ENCODE assay signal across 23 cellular contexts in the genomic region with DNA sequence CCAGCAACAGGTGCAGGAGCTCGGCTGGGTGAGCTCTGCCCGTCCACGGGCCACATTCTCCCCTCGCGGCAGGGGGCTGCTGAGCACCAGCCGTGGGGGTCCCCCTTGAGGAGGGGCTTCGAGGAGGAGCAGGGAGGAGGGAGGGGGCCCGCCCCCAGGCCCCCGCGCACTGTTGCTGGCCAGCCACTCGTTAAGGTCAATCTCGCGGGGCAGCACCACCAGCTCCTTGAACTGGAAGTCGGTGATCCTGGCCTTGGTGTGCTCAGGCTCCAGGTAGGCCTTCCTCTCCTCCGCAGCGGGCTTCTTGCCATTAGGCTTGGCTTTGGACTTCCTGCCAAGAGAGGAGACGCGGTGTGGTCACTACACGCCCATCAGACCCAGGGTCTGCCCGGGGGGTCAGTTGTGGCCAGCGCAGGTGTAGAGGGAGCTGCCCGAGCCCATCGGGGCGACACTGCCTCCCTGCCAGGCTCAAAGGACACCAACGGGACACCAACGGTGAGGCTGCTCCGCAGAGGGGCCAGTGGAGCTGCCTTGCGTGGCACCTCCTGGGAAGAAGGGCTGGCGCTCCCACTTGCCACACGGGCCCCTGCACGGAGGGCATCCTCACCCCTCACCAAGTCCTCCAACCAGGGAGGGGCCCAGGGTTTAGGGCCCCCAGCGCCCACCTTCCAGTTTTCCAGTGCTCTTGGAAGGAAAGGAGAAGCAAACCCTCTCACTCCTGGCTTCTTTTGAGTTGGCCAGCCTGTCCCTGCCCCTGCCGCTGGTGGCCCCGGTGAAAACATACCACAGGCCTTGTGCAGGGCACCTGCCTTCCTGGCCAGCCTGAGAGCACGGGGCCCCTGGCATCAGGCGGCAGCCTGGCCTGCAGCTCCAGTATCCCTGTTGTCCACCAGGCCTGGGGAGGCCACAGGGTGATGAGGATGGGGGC. TPM values are rescaled to one million over a fixed set of nuclear protein-coding genes. Genes with fewer than 3 reads are reported as not detected.
DNase-seq lines count a peak whose midpoint lies in the region; ATAC-seq, FAIRE-seq and TF ChIP-seq lines count a peak whose summit lies in the region.
"Had no signal": no experiment of that assay in that cellular context is flagged by ENCODE, and none has a peak within 500 bp of the region (broad histone marks: within the 10 kb centered on the region; RNA-seq: fewer than 3 reads in every experiment).

No MANE protein-coding gene starts in this region.

- no peak for ATAC-seq in lower lobe of right lung
- ATAC-seq: effector memory CD8-positive, alpha-beta T cell; HCT116; pancreas had no signal

- TF ChIP-seq EP300 in stomach (IDR thresholded peaks at IDR 0.05): no peak

- no peak for FAIRE-seq in HTR-8/SVneo (lab: Jason Lieb, UNC)
- FAIRE-seq: pancreas had no signal

- no peak for TF ChIP-seq POLR2A in stomach (IDR thresholded peaks at IDR 0.05)

- H3K9me3 ChIP-seq in HEK293 (ENCODE audit: control insufficient read depth, insufficient read depth, low read depth, low read length) (no peaks in the 10 kb centered on the region), esophagus (ENCODE audit: control insufficient read depth in 2 of 2, insufficient read depth in 1 of 2, low read depth in 1 of 2, low read length in 1 of 2) (no peaks in the 10 kb centered on the region), lower lobe of right lung (no peaks in the 10 kb centered on the region), stomach (no peaks in the 10 kb centered on the region)
- H3K9me3 ChIP-seq: BLaER1 treated with 17β-estradiol and CSF1 and Interleukin-3, amounts not matched to agents 10 nM and 100 nM; pancreas had no signal

- DNase-seq in lower lobe of right lung: peak; percentile 43
- DNase-seq in stomach: no peak
- no peak for DNase-seq in NCI-H748 treated with DMSO at 0.1 percent for 48 hours (lab: John Stamatoyannopoulos, UW)
- no peak for DNase-seq in iPS-NIHi7 (ENCODE audit: extremely low spot score)
- DNase-seq in HTR-8/SVneo (ENCODE audit: insufficient read length, low spot score): no peak
- no peak for DNase-seq in NCI-H1436 (lab: John Stamatoyannopoulos, UW)
- DNase-seq: activated CD4-positive, alpha-beta T cell treated with anti-CD3 and anti-CD28 coated beads for 4 hours; activated naive CD4-positive, alpha-beta T cell treated with anti-CD3 and anti-CD28 coated beads, Interleukin-2, amount 50 U/mL, for 16 hours; anterior cingulate cortex; cerebellar nuclear complex; effector memory CD8-positive, alpha-beta T cell; EL; NCI-H1694 treated with DMSO at 0.1 percent for 48 hours; SIG-M5; stimulated activated CD4-positive, alpha-beta T cell treated with anti-CD3 and anti-CD28 coated beads, Interleukin-4, amount 100 ng/mL, for 1 hour; T-helper 1 cell had no signal

- H3K27ac ChIP-seq in HEK293 (ENCODE audit: extremely low read depth, low read depth, low read length) (no peak overlapping the region), esophagus (ENCODE audit: low read depth in 2 of 2, low read length in 1 of 2) (peak overlapping the region; percentile 52 to 76), lower lobe of right lung (no peak overlapping the region), stomach (peak overlapping the region in 4 of 5 donors; percentile 70 to 84 (median 84))
- H3K27ac ChIP-seq: BLaER1 treated with 17β-estradiol and CSF1 and Interleukin-3, amounts not matched to agents 10 nM and 100 nM; pancreas had no signal

- peaks cover 0 to 40% of the 10 kb centered on the region in 2 experiments; a peak in 1 of 3 replicates for H3K36me3 ChIP-seq in HEK293 (ENCODE audit: control insufficient read depth in 2 of 2, insufficient read depth in 1 of 2, low read length in 2 of 2)
- H3K36me3 ChIP-seq in esophagus (ENCODE audit: control insufficient read depth in 2 of 2, insufficient read depth in 2 of 2, low read length in 1 of 2): peaks cover 10 to 45% of the 10 kb centered on the region in 2 donors
- H3K36me3 ChIP-seq in lower lobe of right lung: peaks cover 66% of the 10 kb centered on the region
- peaks cover 31 to 61% (median 54%) of the 10 kb centered on the region in 4 donors for H3K36me3 ChIP-seq in stomach

- intact Hi-C loops in lower lobe of right lung (cut with DNase I) (no loop called here), stomach (cut with DNase I; ENCODE audit: low total_unique reads) (no loop called here)

- CTCF ChIA-PET in HEK293 (lab: Yijun Ruan, JAX): no interaction called here

- POLR2A ChIA-PET in HEK293 (lab: Yijun Ruan, JAX): no interaction called here

- H3K4me3 ChIP-seq in HEK293 (ENCODE audit: low read depth, low read length) (no peak overlapping the region), esophagus (ENCODE audit: low read depth in 1 of 2, low read length in 2 of 2) (no peak overlapping the region), lower lobe of right lung (no peak overlapping the region), stomach (no peak overlapping the region)
- H3K4me3 ChIP-seq: BLaER1 treated with 17β-estradiol and CSF1 and Interleukin-3, amounts not matched to agents 10 nM and 100 nM; lung; pancreas; skin epidermis had no signal

- H3K27me3 ChIP-seq in esophagus (ENCODE audit: control insufficient read depth in 1 of 2, insufficient read depth in 2 of 2, low read length in 2 of 2) (no peaks in the 10 kb centered on the region), lower lobe of right lung (ENCODE audit: low read depth) (no peaks in the 10 kb centered on the region), stomach (no peaks in the 10 kb centered on the region)
- H3K27me3 ChIP-seq: BLaER1 treated with 17β-estradiol and CSF1 and Interleukin-3, amounts not matched to agents 10 nM and 100 nM; pancreas had no signal

- WGBS in esophagus, 2 donors: 88 to 93% methylated on average over 32 to 36 of the region's 36 CpGs
- WGBS in stomach, 5 donors: 84 to 93% (median 90%) methylated on average over 8 to 36 of the region's 36 CpGs

- TF ChIP-seq CTCF in HEK293 (tag by site-specific recombination; IDR thresholded peaks at IDR 0.05): no peak
- TF ChIP-seq CTCF in lower lobe of right lung (IDR thresholded peaks at IDR 0.05): no peak
- TF ChIP-seq CTCF in stomach (IDR thresholded peaks at IDR 0.05): no peak

- H3K4me1 ChIP-seq in HEK293 (ENCODE audit: control insufficient read depth, insufficient read depth, low read length): no peaks in the 10 kb centered on the region; the same call in 1 of the 2 replicates
- H3K4me1 ChIP-seq in esophagus (ENCODE audit: control insufficient read depth in 2 of 2, insufficient read depth in 2 of 2, low read length in 1 of 2): peaks cover 9 to 33% of the 10 kb centered on the region in 2 donors
- H3K4me1 ChIP-seq in lower lobe of right lung: peaks cover 42% of the 10 kb centered on the region
- peaks cover 44 to 75% (median 58%) of the 10 kb centered on the region in 4 donors for H3K4me1 ChIP-seq in stomach
- H3K4me1 ChIP-seq: pancreas had no signal

TF ChIP-seq in HEK293, 187 proteins besides CTCF, POLR2A, EP300 and RAD21:
- TF ChIP-seq SCRT2 (tag by site-specific recombination; IDR thresholded peaks at IDR 0.05) (peak; percentile 58), ZNF341 (tag by site-specific recombination; IDR thresholded peaks at IDR 0.05; ENCODE audit: low read depth) (no peak)

RNA-seq across cellular contexts. Expression of a gene that starts 5.8 kb away (rescaled TPM):
- polyA plus RNA-seq in esophagus: 10 to 100 TPM; 33.2 to 43.8 TPM
- total RNA-seq in lower lobe of right lung: 50.4 TPM
- 10 to 100 TPM; 11.3 to 40.6 (median 18.1) TPM for total RNA-seq in stomach
- polyA plus RNA-seq in stomach: 10 to 100 TPM; 27.9 to 46.3 (median 37.3) TPM

Comparison
In these comparisons a context has a peak if more than half of its experiments do, and no peak if none do; other contexts are left out.
1. H3K27ac ChIP-seq: peak in esophagus (2 of 2) and stomach (4 of 5); none in HEK293 (single experiment) and lower lobe of right lung (single experiment).